17 cellular contexts compared by ENCODE assay signal in genomic region chr16:75121949-75122568, GRCh38. TPM values are rescaled to one million over a fixed set of nuclear protein-coding genes. Genes with fewer than 3 reads are reported as not detected.
DNase-seq lines count a peak whose midpoint lies in the region; ATAC-seq, FAIRE-seq and TF ChIP-seq lines count a peak whose summit lies in the region.
"Had no signal": no experiment of that assay in that cellular context is flagged by ENCODE, and none has a peak within 500 bp of the region (broad histone marks: within the 10 kb centered on the region; RNA-seq: fewer than 3 reads in every experiment).

No MANE protein-coding gene starts in this region.

- in situ Hi-C loops in HepG2 (cut with HindIII; ENCODE audit: extremely low pct_ligation_motif_present, low pct_unique_long_range_greater_than_20kb): no loop called here

- H3K36me3 Mint-ChIP-seq in endothelial cell (ENCODE audit: low read depth, unreplicated experiment): peaks cover 10% of the 10 kb centered on the region
- H3K36me3 Mint-ChIP-seq: CD4-positive, CD25-positive, alpha-beta regulatory T cell had no signal

- no TSS peak for BruUV-seq in HCT116 (replicated peaks; lab: Mats Ljungman, UMichigan)
- BruUV-seq in HepG2 (replicated peaks; lab: Mats Ljungman, UMichigan): TSS peak; percentile 41

- H3K4me2 ChIP-seq in HCT116 (ENCODE audit: low read length): no peak overlapping the region
- H3K4me2 ChIP-seq in HepG2 (ENCODE audit: low read depth, low read length): no peak overlapping the region
- H3K4me2 ChIP-seq: BLaER1 treated with 17β-estradiol and CSF1 and Interleukin-3, amounts not matched to agents 10 nM and 100 nM had no signal

- H3K4me1 ChIP-seq in HCT116 (ENCODE audit: control insufficient read depth in 1 of 2, insufficient read depth in 2 of 2, low read length in 2 of 2) (peaks cover 2% of the 10 kb centered on the region in 2 experiments; a peak in 3 of 4 replicates), HepG2 (ENCODE audit: insufficient read depth, low read length) (peaks cover 45% of the 10 kb centered on the region)
- H3K4me1 ChIP-seq: BLaER1 treated with 17β-estradiol and CSF1 and Interleukin-3, amounts not matched to agents 10 nM and 100 nM had no signal

- H4K20me1 ChIP-seq in HCT116 (ENCODE audit: insufficient read depth) (no peaks in the 10 kb centered on the region), HepG2 (ENCODE audit: insufficient read depth, low read length) (no peaks in the 10 kb centered on the region)
- H4K20me1 ChIP-seq: BLaER1 treated with 17β-estradiol and CSF1 and Interleukin-3, amounts not matched to agents 10 nM and 100 nM had no signal

- H2AFZ ChIP-seq in HCT116 (ENCODE audit: low read depth, low read length, poor library complexity, severe bottlenecking): no peak overlapping the region
- no peak overlapping the region for H2AFZ ChIP-seq in HepG2 (ENCODE audit: low read length)

- peaks cover 0 to 10% of the 10 kb centered on the region in 2 experiments; a peak in 2 of 4 replicates for H3K9me3 ChIP-seq in HCT116 (ENCODE audit: control insufficient read depth in 1 of 2, insufficient read depth in 1 of 2, low read depth in 1 of 2, low read length in 2 of 2)
- H3K9me3 ChIP-seq in HepG2 (ENCODE audit: low read length): peaks cover 19% of the 10 kb centered on the region

- H3K4me1 Mint-ChIP-seq in endothelial cell (ENCODE audit: unreplicated experiment): no peaks in the 10 kb centered on the region
- H3K4me1 Mint-ChIP-seq: CD4-positive, CD25-positive, alpha-beta regulatory T cell had no signal

- H3K79me2 ChIP-seq in HCT116 (ENCODE audit: insufficient read depth, low read length) (no peaks in the 10 kb centered on the region), HepG2 (ENCODE audit: insufficient read depth, low read length) (peaks cover 23% of the 10 kb centered on the region)

- peaks cover 2% of the 10 kb centered on the region for H3K27me3 Mint-ChIP-seq in endothelial cell (ENCODE audit: unreplicated experiment)
- H3K27me3 Mint-ChIP-seq: CD4-positive, CD25-positive, alpha-beta regulatory T cell had no signal

- DNase-seq in HCT116 (ENCODE audit: low read depth, low spot score): no peak
- peak; percentile 60 for DNase-seq in RKO (ENCODE audit: low spot score)
- no peak for DNase-seq in endothelial cell (ENCODE audit: low spot score)
- DNase-seq in HepG2 (ENCODE audit: low spot score): peak; percentile 42
- DNase-seq in superior temporal gyrus (ENCODE audit: extremely low spot score): no peak
- DNase-seq in NCI-H1417 (lab: John Stamatoyannopoulos, UW): no peak
- DNase-seq in stimulated activated CD4-positive, alpha-beta T cell treated with anti-CD3 and anti-CD28 coated beads, Interleukin-2, amount 100 ng/mL, for 24 hours: no peak
- DNase-seq: ACHN; CD4-positive, CD25-positive, alpha-beta regulatory T cell; DND-41; GF-D8; GOT3; HCEC 1CT; KG1 had no signal

- 92% methylated on average over 6 of the region's 6 CpGs for WGBS in HepG2 (ENCODE audit: low lambda C conversion rate)

- no peaks in the 10 kb centered on the region for H3K9me3 Mint-ChIP-seq in endothelial cell (ENCODE audit: unreplicated experiment)

- H3K36me3 ChIP-seq in HCT116 (ENCODE audit: control insufficient read depth in 1 of 2, insufficient read depth in 2 of 2, low read length in 2 of 2) (no peaks in the 10 kb centered on the region), HepG2 (replicated peaks in 1 of 2; ENCODE audit: control insufficient read depth in 1 of 2, insufficient read depth in 2 of 2, low read length in 2 of 2) (peaks cover 1 to 8% of the 10 kb centered on the region in 2 experiments; a peak in 3 of 5 replicates)
- H3K36me3 ChIP-seq: BLaER1 treated with 17β-estradiol and CSF1 and Interleukin-3, amounts not matched to agents 10 nM and 100 nM had no signal

- no peak overlapping the region for H3K9ac ChIP-seq in HCT116 (ENCODE audit: low read length)
- H3K9ac ChIP-seq in HepG2 (ENCODE audit: insufficient read depth, low read depth, low read length): no peak overlapping the region
- H3K9ac ChIP-seq: BLaER1 treated with 17β-estradiol and CSF1 and Interleukin-3, amounts not matched to agents 10 nM and 100 nM had no signal

- H3K4me3 ChIP-seq in HCT116 (replicated peaks in 1 of 2; ENCODE audit: low read depth in 1 of 2, low read length in 2 of 2) (no peak overlapping the region), HepG2 (replicated peaks in 1 of 3; ENCODE audit: insufficient read depth in 1 of 3, low read depth in 2 of 3, low read length in 3 of 3) (no peak overlapping the region)
- H3K4me3 ChIP-seq: BLaER1 treated with 17β-estradiol and CSF1 and Interleukin-3, amounts not matched to agents 10 nM and 100 nM had no signal

- TF ChIP-seq RAD21 in HCT116 (IDR thresholded peaks at IDR 0.05; ENCODE audit: low read depth): no peak
- TF ChIP-seq RAD21 in HepG2 (CRISPR knock-in tag; IDR thresholded peaks at IDR 0.05): no peak

- CTCF ChIA-PET in HCT116 (lab: Charles Lee): interaction anchor here (0.7 to 1.4 kb wide), 2 partner anchors 11 kb away, joined by 3 read pairs; no protein-coding TSS in a partner anchor
- CTCF ChIA-PET in HepG2 (lab: Yijun Ruan, JAX; ENCODE audit: low intra/inter-chr PET ratio, low total read pairs): no interaction called here

- RAD21 ChIA-PET in HCT116 (lab: Charles Lee; ENCODE audit: low non-redundant PET in 1 of 2, low total read pairs in 2 of 2, uncharacterized antibody in 2 of 2, unreplicated experiment in 2 of 2): no interaction called here

- POLR2A ChIA-PET in HCT116 (lab: Charles Lee) (no interaction called here), HepG2 (lab: Yijun Ruan, JAX) (no interaction called here)

- TF ChIP-seq CTCF in HCT116 (IDR thresholded peaks at IDR 0.05 in 2 of 3, conservative IDR thresholded peaks at IDR 0.05 in 1 of 3; ENCODE audit: borderline replicate concordance in 1 of 3, insufficient read depth in 1 of 3, low read depth in 2 of 3, low read length in 2 of 3) (no peak), endothelial cell (IDR thresholded peaks at IDR 0.05; ENCODE audit: unreplicated experiment) (no peak), HepG2 (CRISPR knock-in tag; IDR thresholded peaks at IDR 0.05) (no peak)

- H3K27me3 ChIP-seq in HCT116 (ENCODE audit: insufficient read depth, low read length) (no peaks in the 10 kb centered on the region), HepG2 (ENCODE audit: control insufficient read depth in 1 of 2, insufficient read depth in 2 of 2, low read length in 2 of 2) (no peaks in the 10 kb centered on the region)
- H3K27me3 ChIP-seq: BLaER1 treated with 17β-estradiol and CSF1 and Interleukin-3, amounts not matched to agents 10 nM and 100 nM had no signal

- ATAC-seq in HCT116 (no peak), HepG2 (no peak)

- TF ChIP-seq POLR2A in HCT116 (IDR thresholded peaks at IDR 0.05; ENCODE audit: borderline replicate concordance, extremely low read depth, insufficient read depth, insufficient read length) (no peak), HepG2 (IDR thresholded peaks at IDR 0.05; ENCODE audit: insufficient read depth in 1 of 2, low read depth in 2 of 2, low read length in 2 of 2) (no peak)

- no peak for TF ChIP-seq EP300 in HepG2 (IDR thresholded peaks at IDR 0.05; ENCODE audit: low read depth in 2 of 2, low read length in 2 of 2)
- no peak for TF ChIP-seq EP300 in HepG2 (CRISPR knock-in tag; IDR thresholded peaks at IDR 0.05; ENCODE audit: borderline replicate concordance)

- H3K27ac Mint-ChIP-seq in endothelial cell (ENCODE audit: unreplicated experiment): no peak overlapping the region

- H3K4me3 Mint-ChIP-seq in endothelial cell (ENCODE audit: unreplicated experiment): peak overlapping the region; percentile 62
- H3K4me3 Mint-ChIP-seq: CD4-positive, CD25-positive, alpha-beta regulatory T cell had no signal

- intact Hi-C loops in HCT116 (cut with micrococcal nuclease) (no loop called here), HepG2 (cut with micrococcal nuclease; ENCODE audit: unreplicated experiment) (no loop called here)

- no peak for FAIRE-seq in HepG2 (lab: Jason Lieb, UNC)
- FAIRE-seq: GM18507 had no signal

- no peak overlapping the region for H3K27ac ChIP-seq in HCT116 (ENCODE audit: low read depth, low read length)
- H3K27ac ChIP-seq in HepG2 (ENCODE audit: extremely low read length, insufficient read depth, low read length): peak overlapping the region; percentile 27
- H3K27ac ChIP-seq: BLaER1 treated with 17β-estradiol and CSF1 and Interleukin-3, amounts not matched to agents 10 nM and 100 nM; HL-60 had no signal

- no peaks in the 10 kb centered on the region for H3K9me2 ChIP-seq in HCT116 (ENCODE audit: insufficient read depth)

RNA-seq across cellular contexts. Expression of gene LDHD, which starts 5.5 kb away (rescaled TPM):
- total RNA-seq in HCT116 (2021; ENCODE audit: unreplicated experiment) (3.4 TPM), endothelial cell (ENCODE audit: unreplicated experiment) (0.36 TPM), HepG2 (2016; rRNA removed; fragmentation: Illumina TruSeq; extraction: Trizol) (9.1 and 9.3 TPM in 2 replicates)
- polyA plus RNA-seq in HCT116 (2012): 5.7 and 6.6 TPM in 2 replicates
- 0.62 and 0.71 TPM in 2 replicates for total RNA-seq in HepG2 (2016; cell fraction: cytosol; rRNA removed; fragmentation: Illumina TruSeq; extraction: Trizol; ENCODE audit: low read depth)
- total RNA-seq in HepG2 (2016; cell fraction: insoluble cytoplasmic fraction; rRNA removed; fragmentation: Illumina TruSeq; extraction: Trizol): 8.4 and 10.2 TPM in 2 replicates
- total RNA-seq in HepG2 (2016; cell fraction: membrane; rRNA removed; fragmentation: Illumina TruSeq; extraction: Trizol): 1.7 and 2.0 TPM in 2 replicates
- total RNA-seq in HepG2 (2016; cell fraction: nucleus; rRNA removed; fragmentation: Illumina TruSeq; extraction: Trizol): 7.0 and 9.0 TPM in 2 replicates
- polyA plus RNA-seq in HepG2 (2011; rRNA removed): 9.8 and 12.1 TPM in 2 replicates
- 7.9 and 13.1 TPM in 2 replicates for polyA plus RNA-seq in HepG2 (2011; cell fraction: cytosol; rRNA removed)
- 32.0 and 36.9 TPM in 2 replicates for polyA plus RNA-seq in HepG2 (2011; cell fraction: nucleus; rRNA removed)
- 5.5 and 7.8 TPM in 2 replicates for polyA plus RNA-seq in HepG2 (2012)
- 0.62 and 0.71 TPM in 2 replicates for polyA plus RNA-seq in HepG2 (2016; cell fraction: cytosol; fragmentation: Illumina TruSeq; extraction: Trizol; ENCODE audit: low read depth)
- 7.5 and 8.7 TPM in 2 replicates for polyA plus RNA-seq in HepG2 (2016; cell fraction: insoluble cytoplasmic fraction; fragmentation: Illumina TruSeq; extraction: Trizol; ENCODE audit: low read depth)
- polyA plus RNA-seq in HepG2 (2016; cell fraction: membrane; fragmentation: Illumina TruSeq; extraction: Trizol; ENCODE audit: low read depth): 1.4 and 1.6 TPM in 2 replicates
- polyA plus RNA-seq in HepG2 (2016; cell fraction: nucleus; fragmentation: Illumina TruSeq; extraction: Trizol; ENCODE audit: insufficient read depth, low read depth): 12.5 and 13.2 TPM in 2 replicates
- polyA minus RNA-seq in HepG2 (2011; rRNA and poly(A)+ RNA removed; ENCODE audit: low replicate concordance): 0.56 and 16.0 TPM in 2 replicates
- 5.1 and 5.6 TPM in 2 replicates for polyA minus RNA-seq in HepG2 (2011; cell fraction: cytosol; rRNA and poly(A)+ RNA removed)
- polyA minus RNA-seq in HepG2 (2011; cell fraction: nucleus; rRNA and poly(A)+ RNA removed): 11.2 and 12.2 TPM in 2 replicates
- total RNA-seq: CD4-positive, CD25-positive, alpha-beta regulatory T cell had no signal

RNA-seq across cellular contexts. Expression of gene ZFP1, which starts 26.3 kb away (rescaled TPM):
- total RNA-seq in HCT116 (2021; ENCODE audit: unreplicated experiment) (12.8 TPM), endothelial cell (ENCODE audit: unreplicated experiment) (12.0 TPM), HepG2 (2016; rRNA removed; fragmentation: Illumina TruSeq; extraction: Trizol) (14.0 and 18.8 TPM in 2 replicates)
- polyA plus RNA-seq in HCT116 (2012): 6.2 and 7.1 TPM in 2 replicates
- 2.3 TPM in 2 replicates for total RNA-seq in HepG2 (2016; cell fraction: cytosol; rRNA removed; fragmentation: Illumina TruSeq; extraction: Trizol; ENCODE audit: low read depth)
- 13.8 and 20.4 TPM in 2 replicates for total RNA-seq in HepG2 (2016; cell fraction: insoluble cytoplasmic fraction; rRNA removed; fragmentation: Illumina TruSeq; extraction: Trizol)
- total RNA-seq in HepG2 (2016; cell fraction: membrane; rRNA removed; fragmentation: Illumina TruSeq; extraction: Trizol): 8.4 and 9.4 TPM in 2 replicates
- 13.2 and 13.5 TPM in 2 replicates for total RNA-seq in HepG2 (2016; cell fraction: nucleus; rRNA removed; fragmentation: Illumina TruSeq; extraction: Trizol)
- polyA plus RNA-seq in HepG2 (2011; rRNA removed): 6.6 and 8.3 TPM in 2 replicates
- polyA plus RNA-seq in HepG2 (2011; cell fraction: cytosol; rRNA removed): 3.6 and 6.5 TPM in 2 replicates
- polyA plus RNA-seq in HepG2 (2011; cell fraction: nucleus; rRNA removed): 4.8 TPM in 2 replicates
- polyA plus RNA-seq in HepG2 (2012): 9.9 and 11.6 TPM in 2 replicates
- polyA plus RNA-seq in HepG2 (2016; cell fraction: cytosol; fragmentation: Illumina TruSeq; extraction: Trizol; ENCODE audit: low read depth): 0.85 and 1.1 TPM in 2 replicates
- polyA plus RNA-seq in HepG2 (2016; cell fraction: insoluble cytoplasmic fraction; fragmentation: Illumina TruSeq; extraction: Trizol; ENCODE audit: low read depth): 14.9 and 16.4 TPM in 2 replicates
- 3.1 and 3.8 TPM in 2 replicates for polyA plus RNA-seq in HepG2 (2016; cell fraction: membrane; fragmentation: Illumina TruSeq; extraction: Trizol; ENCODE audit: low read depth)
- polyA plus RNA-seq in HepG2 (2016; cell fraction: nucleus; fragmentation: Illumina TruSeq; extraction: Trizol; ENCODE audit: insufficient read depth, low read depth): 13.5 and 13.6 TPM in 2 replicates
- polyA minus RNA-seq in HepG2 (2011; rRNA and poly(A)+ RNA removed; ENCODE audit: low replicate concordance): 9.0 and 12.5 TPM in 2 replicates
- 14.7 and 14.8 TPM in 2 replicates for polyA minus RNA-seq in HepG2 (2011; cell fraction: cytosol; rRNA and poly(A)+ RNA removed)
- polyA minus RNA-seq in HepG2 (2011; cell fraction: nucleus; rRNA and poly(A)+ RNA removed): 12.1 and 16.3 TPM in 2 replicates

Comparison
In these comparisons a context has a peak if more than half of its experiments do, and no peak if none do; other contexts are left out.
1. DNase-seq: peak in RKO (single experiment) and HepG2 (single experiment); none in HCT116 (single experiment), endothelial cell (single experiment), superior temporal gyrus (single experiment), NCI-H1417 (0 of 3) and stimulated activated CD4-positive, alpha-beta T cell treated with anti-CD3 and anti-CD28 coated beads, Interleukin-2, amount 100 ng/mL, for 24 hours (0 of 2).
2. Of the 20 proteins assayed by ChIP-seq in both HepG2 and HCT116: peak only in HepG2: ZBTB33; only in HCT116: none; in both: none; in neither: 19.